In the genomic region with DNA sequence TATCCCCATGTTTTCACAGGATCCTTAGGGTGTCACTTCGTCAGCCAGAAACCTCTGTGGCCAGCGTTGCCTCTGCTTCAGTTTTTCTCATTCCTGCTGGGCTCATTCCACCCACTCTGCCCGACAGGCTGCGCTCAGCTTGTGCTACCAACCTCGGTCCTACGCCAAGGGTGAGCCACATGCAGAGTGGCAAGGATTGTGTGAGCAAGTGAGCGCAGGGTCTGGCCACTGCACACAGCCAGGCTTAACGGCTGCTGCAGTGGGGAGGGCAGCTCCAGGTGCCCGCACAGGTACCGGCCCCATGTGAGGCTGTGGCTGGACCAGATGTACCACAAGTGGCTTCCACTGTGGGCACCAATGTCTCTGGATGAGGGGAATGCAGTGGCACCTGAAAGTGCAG, we compare ENCODE assay signal across 28 cellular contexts.
"Had no signal": no experiment of that assay in that cellular context is flagged by ENCODE, and none has a peak within 500 bp of the region (broad histone marks: within the 10 kb centered on the region; RNA-seq: fewer than 3 reads in every experiment).

No MANE protein-coding gene starts in this region.

- H3K27me3 Mint-ChIP-seq: dendritic cell treated with granulocyte-macrophage colony-stimulating factor and Interleukin-4, amounts not matched to agents 40 ng/mL and 50 ng/mL, for 4 days; effector memory CD8-positive, alpha-beta T cell had no signal

- H3K9me3 ChIP-seq: colonic mucosa, esophagus muscularis mucosa, esophagus squamous epithelium, gastrocnemius medialis had no signal

- H3K27ac ChIP-seq: colonic mucosa, coronary artery, dorsolateral prefrontal cortex, epithelial cell of prostate, esophagus muscularis mucosa, esophagus squamous epithelium, foreskin keratinocyte, gastrocnemius medialis, gastroesophageal sphincter, heart left ventricle, heart right ventricle had no signal

- ATAC-seq: effector memory CD8-positive, alpha-beta T cell; esophagus mucosa; foreskin keratinocyte; gastrocnemius medialis; gastroesophageal sphincter; heart left ventricle; heart right ventricle had no signal

- FAIRE-seq: colon, endometrium, endothelial cell of umbilical vein had no signal

- H3K9me3 Mint-ChIP-seq: effector memory CD8-positive, alpha-beta T cell; endodermal cell had no signal

- H3K4me3 Mint-ChIP-seq: dendritic cell treated with granulocyte-macrophage colony-stimulating factor and Interleukin-4, amounts not matched to agents 40 ng/mL and 50 ng/mL, for 4 days; effector memory CD8-positive, alpha-beta T cell; endodermal cell had no signal

- H3K27me3 ChIP-seq: colonic mucosa, dorsolateral prefrontal cortex, esophagus muscularis mucosa, esophagus squamous epithelium, foreskin keratinocyte, gastrocnemius medialis, gastroesophageal sphincter, heart left ventricle, heart right ventricle had no signal

- H3K27ac Mint-ChIP-seq: dendritic cell treated with granulocyte-macrophage colony-stimulating factor and Interleukin-4, amounts not matched to agents 40 ng/mL and 50 ng/mL, for 4 days; effector memory CD8-positive, alpha-beta T cell; endodermal cell had no signal

- H3K4me1 ChIP-seq: esophagus squamous epithelium, foreskin keratinocyte, gastrocnemius medialis, heart left ventricle, heart right ventricle had no signal

- H3K4me3 ChIP-seq: colonic mucosa, coronary artery, dorsolateral prefrontal cortex, esophagus muscularis mucosa, esophagus squamous epithelium, gastrocnemius medialis, gastroesophageal sphincter, heart left ventricle, heart right ventricle had no signal

- H3K36me3 ChIP-seq: colonic mucosa, esophagus squamous epithelium, gastrocnemius medialis, gastroesophageal sphincter, heart left ventricle, heart right ventricle had no signal

- DNase-seq: colonic mucosa; cortex of kidney; dermis blood vessel endothelial cell; effector CD4-positive, alpha-beta T cell; effector CD8-positive, alpha-beta T cell; effector memory CD4-positive, alpha-beta T cell; effector memory CD8-positive, alpha-beta T cell; endodermal cell; erythroblast; esophagus squamous epithelium; foreskin fibroblast; foreskin keratinocyte; foreskin melanocyte; gastrocnemius medialis; glutamatergic neuron; head of caudate nucleus; heart right ventricle had no signal
